Comparison of ENCODE assay signal across 8 cellular contexts in genomic region chr5:150448353-150448752, GRCh38. TPM values are rescaled to one million over a fixed set of nuclear protein-coding genes. Genes with fewer than 3 reads are reported as not detected.
A peak's percentile ranks its signal among the peaks of the same experiment; 100 is the strongest.
DNase-seq lines count a peak whose midpoint lies in the region; ATAC-seq, FAIRE-seq and TF ChIP-seq lines count a peak whose summit lies in the region.

No MANE protein-coding gene starts in this region.

- no peaks in the 10 kb centered on the region for H3K9me3 ChIP-seq in DOHH2 (ENCODE audit: control insufficient read depth, insufficient read depth, low read length)
- H3K9me3 ChIP-seq in PC-9 (ENCODE audit: insufficient read depth, low read depth): no peaks in the 10 kb centered on the region
- no peaks in the 10 kb centered on the region for H3K9me3 ChIP-seq in parathyroid adenoma (ENCODE audit: control insufficient read depth, low read length)

- peak overlapping the region; percentile 92 for H3K4me2 ChIP-seq in DOHH2 (ENCODE audit: low read length)
- peak overlapping the region; percentile 95 for H3K4me2 ChIP-seq in PC-9
- peak overlapping the region; percentile 65 for H3K4me2 ChIP-seq in parathyroid adenoma (ENCODE audit: low read length)

- H3K79me2 ChIP-seq in DOHH2 (ENCODE audit: control insufficient read depth, low read length) (peaks cover 35% of the 10 kb centered on the region), PC-9 (ENCODE audit: low read depth) (peaks cover 37% of the 10 kb centered on the region), parathyroid adenoma (peaks cover 7% of the 10 kb centered on the region)

- ATAC-seq in GM19328 (IDR thresholded peaks at IDR 0.05; ENCODE audit: unreplicated experiment): no peak

- H3F3A ChIP-seq in DOHH2 (ENCODE audit: control insufficient read depth, insufficient read depth) (peaks cover 53% of the 10 kb centered on the region), PC-9 (ENCODE audit: insufficient read depth, low read depth) (peaks cover 61% of the 10 kb centered on the region)

- peak overlapping the region; percentile 84 for H3K9ac ChIP-seq in parathyroid adenoma

- H3K4me1 ChIP-seq in DOHH2 (ENCODE audit: control insufficient read depth, low read length): peaks cover 29% of the 10 kb centered on the region
- peaks cover 12% of the 10 kb centered on the region for H3K4me1 ChIP-seq in PC-9 (replicated peaks; ENCODE audit: insufficient read depth)
- H3K4me1 ChIP-seq in parathyroid adenoma: no peaks in the 10 kb centered on the region

- FAIRE-seq in H54 (lab: Jason Lieb, UNC): no peak

- peaks cover 62% of the 10 kb centered on the region for H3K36me3 ChIP-seq in DOHH2 (ENCODE audit: control insufficient read depth, low read length)
- H3K36me3 ChIP-seq in PC-9 (ENCODE audit: low read depth): peaks cover 53% of the 10 kb centered on the region
- no peaks in the 10 kb centered on the region for H3K36me3 ChIP-seq in parathyroid adenoma (ENCODE audit: control insufficient read depth, insufficient read depth, low read length)

- H4K20me1 ChIP-seq in DOHH2 (ENCODE audit: control insufficient read depth, insufficient read depth, low read depth, low read length) (peaks cover 33% of the 10 kb centered on the region), PC-9 (ENCODE audit: insufficient read depth) (peaks cover 54% of the 10 kb centered on the region)

- CTCF ChIA-PET in PC-9 (lab: Charles Lee): no interaction called here

- no TSS peak for BruUV-seq in PC-9 (replicated peaks; lab: Mats Ljungman, UMichigan)

- H3K27ac ChIP-seq in DOHH2 (ENCODE audit: low read depth, low read length): peak overlapping the region; percentile 83
- H3K27ac ChIP-seq in PC-9: peak overlapping the region; percentile 86
- peak overlapping the region; percentile 92 for H3K27ac ChIP-seq in epithelial cell of prostate
- no peak overlapping the region for H3K27ac ChIP-seq in parathyroid adenoma

- H3K4me3 ChIP-seq in DOHH2 (ENCODE audit: low read length) (peak overlapping the region; percentile 89), PC-9 (peak overlapping the region; percentile 93), parathyroid adenoma (ENCODE audit: low read depth, low read length) (peak overlapping the region; percentile 97)

- intact Hi-C loops in PC-9 (cut with micrococcal nuclease; ENCODE audit: unreplicated experiment): loop anchor here (2.0 kb wide), 1 partner anchor 252 kb away; the partner anchor contains the start of gene RBM22

- no peak for TF ChIP-seq POLR2A in H54 (IDR thresholded peaks at IDR 0.05; ENCODE audit: low read depth, low read length)

- POLR2A ChIA-PET in PC-9 (lab: Charles Lee; ENCODE audit: unreplicated experiment): interaction anchor here (0.7 kb wide), 1 partner anchor 426 kb away, joined by 9 read pairs; no protein-coding TSS in a partner anchor

- H2AFZ ChIP-seq in PC-9 (no peak overlapping the region), parathyroid adenoma (no peak overlapping the region)

- no peaks in the 10 kb centered on the region for H3K9me2 ChIP-seq in DOHH2 (replicated peaks; ENCODE audit: control insufficient read depth, low read length)
- no peaks in the 10 kb centered on the region for H3K9me2 ChIP-seq in PC-9 (ENCODE audit: insufficient read depth)

- H3K27me3 ChIP-seq in DOHH2 (ENCODE audit: control insufficient read depth, low read length) (no peaks in the 10 kb centered on the region), PC-9 (ENCODE audit: insufficient read depth, low read depth) (no peaks in the 10 kb centered on the region), parathyroid adenoma (ENCODE audit: control insufficient read depth, insufficient read depth, low read length) (no peaks in the 10 kb centered on the region)

- DNase-seq in PC-9 (no peak), epithelial cell of prostate (ENCODE audit: low read depth, low spot score) (no peak), H54 (ENCODE audit: insufficient read length, low spot score) (no peak), NCI-H2081 treated with DMSO at 0.1 percent for 48 hours (lab: John Stamatoyannopoulos, UW) (no peak)
- no peak for DNase-seq in stimulated activated CD4-positive, alpha-beta T cell treated with anti-CD3 and anti-CD28 coated beads, Interleukin-1b, Interleukin-23, amount 100 ng/mL, for 48 hours

- TF ChIP-seq CTCF in DOHH2 (IDR thresholded peaks at IDR 0.05; ENCODE audit: low read depth, low read length, poor library complexity, severe bottlenecking): no peak
- no peak for TF ChIP-seq CTCF in PC-9 (conservative IDR thresholded peaks at IDR 0.05)
- no peak for TF ChIP-seq CTCF in parathyroid adenoma (IDR thresholded peaks at IDR 0.05)

RNA-seq across cellular contexts. Expression of gene RPS14, which starts 1.2 kb away (rescaled TPM):
- 2,907 and 3,838 TPM in 2 replicates for total RNA-seq in PC-9 (2021)

RNA-seq across cellular contexts. Expression of gene CD74, which starts 35.6 kb away (rescaled TPM):
- 41.1 and 52.0 TPM in 2 replicates for total RNA-seq in PC-9 (2021)

RNA-seq across cellular contexts. Expression of gene NDST1, which starts 59.6 kb away (rescaled TPM):
- total RNA-seq in PC-9 (2021): 94.3 and 100.0 TPM in 2 replicates
